8 cellular contexts compared by ENCODE assay signal in the genomic region with DNA sequence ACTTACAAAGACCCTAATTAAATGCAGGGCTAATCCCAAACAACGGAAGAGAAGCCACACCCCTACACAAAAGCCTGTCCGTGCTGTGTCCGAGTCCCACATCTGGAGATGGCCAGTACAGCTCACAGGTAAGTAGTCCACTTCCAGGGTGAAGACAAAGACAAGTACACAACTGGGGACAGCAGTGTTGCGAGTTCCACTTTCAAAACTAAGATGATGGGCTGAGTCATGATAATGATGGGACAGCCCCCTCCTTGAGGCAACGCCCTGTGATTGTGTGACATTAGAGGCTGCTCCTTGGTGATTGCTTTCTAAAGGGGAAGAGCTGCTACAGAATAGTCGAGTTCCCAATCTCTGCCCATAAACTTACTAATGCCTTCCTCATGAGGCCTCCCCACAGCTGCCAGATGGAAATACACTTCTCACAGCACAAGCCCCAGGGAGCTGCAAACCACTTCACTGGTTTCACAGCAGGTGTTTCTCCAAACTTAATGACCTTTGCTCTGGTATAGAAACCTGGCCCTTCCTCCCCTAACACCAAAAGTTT. TPM values are rescaled to one million over a fixed set of nuclear protein-coding genes. Genes with fewer than 3 reads are reported as not detected.
DNase-seq lines count a peak whose midpoint lies in the region; ATAC-seq and TF ChIP-seq lines count a peak whose summit lies in the region.

No MANE protein-coding gene starts in this region.

- H3K27ac ChIP-seq in right cardiac atrium (ENCODE audit: low read length): no peak overlapping the region

- peaks cover 2% of the 10 kb centered on the region; the same call in 1 of the 2 replicates for H3K36me3 ChIP-seq in MG63

- no peaks in the 10 kb centered on the region for H3K4me1 ChIP-seq in right cardiac atrium (ENCODE audit: control insufficient read depth, insufficient read depth, low read length)

- H3K9me3 ChIP-seq in right cardiac atrium (ENCODE audit: control insufficient read depth, low read length) (no peaks in the 10 kb centered on the region), MG63 (no peaks in the 10 kb centered on the region)

- H3K4me3 ChIP-seq in HFF-Myc (replicated peaks; ENCODE audit: low read depth, low read length) (no peak overlapping the region), right cardiac atrium (ENCODE audit: low read length) (no peak overlapping the region), MG63 (no peak overlapping the region)

- TF ChIP-seq CTCF in HFF-Myc (IDR thresholded peaks at IDR 0.05; ENCODE audit: low read depth, low read length, missing control alignments): no peak

- ATAC-seq in GM18907 (IDR thresholded peaks at IDR 0.05; ENCODE audit: unreplicated experiment) (peak; percentile 67), right cardiac atrium (peak; percentile 29 to 51)

- H3K27me3 ChIP-seq in right cardiac atrium (ENCODE audit: control insufficient read depth, insufficient read depth): no peaks in the 10 kb centered on the region
- H3K27me3 ChIP-seq in MG63: no peaks in the 10 kb centered on the region

- intact Hi-C loops in right cardiac atrium (cut with DNase I): no loop called here

- DNase-seq in HFF-Myc (ENCODE audit: extremely low read depth, low read depth) (peak; percentile 21), NOMO-1 (lab: John Stamatoyannopoulos, UW; ENCODE audit: unreplicated experiment in 2 of 2) (peak; percentile 88 to 94), right cardiac atrium (no peak), GF-D8 (lab: John Stamatoyannopoulos, UW) (no peak), MG63 (no peak), NCI-H510A treated with DMSO at 0.1 percent for 48 hours (lab: John Stamatoyannopoulos, UW) (no peak), NCI-H2029 treated with DMSO at 0.1 percent for 48 hours (lab: John Stamatoyannopoulos, UW) (no peak)

- 70% methylated on average over 6 of the region's 6 CpGs for WGBS in right cardiac atrium

RNA-seq across cellular contexts. Expression of gene RFT1, which starts 27.6 kb away (rescaled TPM):
- total RNA-seq in right cardiac atrium: 10 to 100 TPM; 10.6 to 12.9 (median 12.6) TPM
- polyA plus RNA-seq in right cardiac atrium: 7.0 TPM
- 3.9 and 17.4 TPM in 2 replicates for total RNA-seq in MG63 (2014; rRNA removed; shearing (Covaris generic); ENCODE audit: low replicate concordance)

RNA-seq across cellular contexts. Expression of gene SFMBT1, which starts 56.8 kb away (rescaled TPM):
- total RNA-seq in right cardiac atrium: 10 to 100 TPM; 12.3 to 19.3 (median 16.0) TPM
- 3.8 TPM for polyA plus RNA-seq in right cardiac atrium
- total RNA-seq in MG63 (2014; rRNA removed; shearing (Covaris generic); ENCODE audit: low replicate concordance): 3.4 and 3.5 TPM in 2 replicates

RNA-seq across cellular contexts. Expression of gene PRKCD, which starts 58.3 kb away (rescaled TPM):
- total RNA-seq in right cardiac atrium: 10 to 100 TPM; 26.2 to 34.4 (median 31.3) TPM
- polyA plus RNA-seq in right cardiac atrium: 20.9 TPM
- 3.2 and 6.8 TPM in 2 replicates for total RNA-seq in MG63 (2014; rRNA removed; shearing (Covaris generic); ENCODE audit: low replicate concordance)

Comparison
In these comparisons a context has a peak if more than half of its experiments do, and no peak if none do; other contexts are left out.
1. DNase-seq: peak in HFF-Myc (single experiment) and NOMO-1 (2 of 2); none in right cardiac atrium (0 of 3), GF-D8 (single experiment), MG63 (single experiment), NCI-H510A treated with DMSO at 0.1 percent for 48 hours (single experiment) and NCI-H2029 treated with DMSO at 0.1 percent for 48 hours (single experiment).